1 cellular context compared by ENCODE assay signal in genomic region chr3:160446522-160447056, GRCh38.
TF ChIP-seq lines count a peak whose summit lies in the region.

No MANE protein-coding gene starts in this region.

TF ChIP-seq in SK-N-SH treated with all-trans-retinoic acid at 6 μM for 48 hours, 23 proteins besides CTCF, POLR2A, EP300 and RAD21 (continued from another document):
- TF ChIP-seq TSHZ2 (CRISPR knock-in tag; IDR thresholded peaks at IDR 0.05): no peak
- no peak for TF ChIP-seq SNAI2 (CRISPR knock-in tag; IDR thresholded peaks at IDR 0.05)
- TF ChIP-seq ZNF70 (CRISPR knock-in tag; IDR thresholded peaks at IDR 0.05): no peak
- TF ChIP-seq GLIS3 (CRISPR knock-in tag; IDR thresholded peaks at IDR 0.05): no peak
- TF ChIP-seq ARNTL (CRISPR knock-in tag; IDR thresholded peaks at IDR 0.05; ENCODE audit: borderline replicate concordance, low read depth): no peak
- TF ChIP-seq PATZ1 (CRISPR knock-in tag; IDR thresholded peaks at IDR 0.05; ENCODE audit: borderline replicate concordance): no peak
- TF ChIP-seq TOX (CRISPR knock-in tag; IDR thresholded peaks at IDR 0.05; ENCODE audit: borderline replicate concordance): no peak
- no peak for TF ChIP-seq ZFP30 (CRISPR knock-in tag; IDR thresholded peaks at IDR 0.05)
- TF ChIP-seq ISL1 (CRISPR knock-in tag; IDR thresholded peaks at IDR 0.05): no peak
